11 cellular contexts compared by ENCODE assay signal in the genomic region with DNA sequence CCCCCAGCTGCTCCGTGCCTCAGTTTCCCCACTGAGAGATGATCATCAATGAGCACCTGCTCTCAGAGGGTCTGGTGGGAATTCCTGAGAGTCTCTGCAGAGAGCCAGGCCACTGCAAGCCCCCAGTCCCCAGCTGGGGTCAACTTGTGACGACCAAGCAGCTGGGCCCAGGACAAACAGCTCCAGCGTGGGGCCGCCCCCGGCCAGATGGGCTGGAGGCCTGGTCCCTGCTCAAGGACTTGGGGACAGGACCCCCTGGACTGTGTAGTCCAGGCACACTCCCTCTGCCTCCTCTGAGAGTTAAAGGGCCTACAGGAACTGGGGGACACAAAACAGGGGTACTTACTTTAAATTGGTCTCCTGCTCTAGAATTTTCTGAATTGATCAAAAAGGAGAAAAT. TPM values are rescaled to one million over a fixed set of nuclear protein-coding genes. Genes with fewer than 3 reads are reported as not detected.
"Had no signal": no experiment of that assay in that cellular context is flagged by ENCODE, and none has a peak within 500 bp of the region (broad histone marks: within the 10 kb centered on the region; RNA-seq: fewer than 3 reads in every experiment).

No MANE protein-coding gene starts in this region.

- H3K9me3 Mint-ChIP-seq: IgD-negative memory B cell had no signal

- H3K27me3 Mint-ChIP-seq: IgD-negative memory B cell had no signal

- H3K36me3 Mint-ChIP-seq: IgD-negative memory B cell had no signal

- DNase-seq: IMR-90, KBM-7, KG1 had no signal

- H3K4me1 Mint-ChIP-seq: IgD-negative memory B cell had no signal

- H3K4me3 Mint-ChIP-seq: IgD-negative memory B cell had no signal

- H3K4me3 ChIP-seq: K562 had no signal

- ATAC-seq: HepG2, K562 had no signal

- FAIRE-seq: HepG2, HTR-8/SVneo, K562 had no signal

- H3K27ac ChIP-seq: HL-60, KMS-11 had no signal

RNA-seq across cellular contexts. Expression of a gene that starts 17.3 kb away (rescaled TPM):
- total RNA-seq: HT-29, HT1080, IMR-90, K562 had no signal
